ENCODE assay signal across 1 cellular context in the genomic region with DNA sequence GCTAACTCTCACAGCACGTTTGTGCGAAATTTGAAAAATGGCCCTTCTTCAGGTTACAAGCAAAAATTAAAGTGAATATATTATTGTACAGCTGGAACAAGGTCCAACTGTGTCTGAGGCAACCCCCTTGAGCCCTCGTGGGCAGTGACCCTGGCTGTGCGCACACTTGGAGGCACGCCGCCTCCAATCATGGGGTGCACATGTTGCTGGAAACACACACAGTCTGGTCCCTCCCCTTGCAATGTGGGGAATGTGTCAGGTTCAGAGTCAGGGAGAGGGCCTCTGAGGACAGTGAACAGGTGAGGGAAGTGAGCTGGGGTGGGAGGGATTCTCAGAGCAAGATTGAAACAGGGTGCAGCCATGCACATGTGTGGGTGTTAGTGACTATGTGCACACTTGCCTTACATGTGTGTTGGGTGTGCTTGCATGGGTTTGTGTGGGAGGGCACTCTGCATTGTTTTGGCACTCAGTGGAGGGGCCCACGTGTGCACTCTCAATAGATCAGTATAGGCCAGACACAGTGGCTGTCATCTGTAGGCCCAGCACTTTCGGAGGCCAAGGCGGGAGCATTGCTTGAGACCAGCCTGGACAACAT.
TF ChIP-seq lines count a peak whose summit lies in the region.

No MANE protein-coding gene starts in this region.

TF ChIP-seq in HepG2, 621 proteins besides CTCF, POLR2A, EP300 and RAD21 (continued from another document):
- TF ChIP-seq, protein P1, sequence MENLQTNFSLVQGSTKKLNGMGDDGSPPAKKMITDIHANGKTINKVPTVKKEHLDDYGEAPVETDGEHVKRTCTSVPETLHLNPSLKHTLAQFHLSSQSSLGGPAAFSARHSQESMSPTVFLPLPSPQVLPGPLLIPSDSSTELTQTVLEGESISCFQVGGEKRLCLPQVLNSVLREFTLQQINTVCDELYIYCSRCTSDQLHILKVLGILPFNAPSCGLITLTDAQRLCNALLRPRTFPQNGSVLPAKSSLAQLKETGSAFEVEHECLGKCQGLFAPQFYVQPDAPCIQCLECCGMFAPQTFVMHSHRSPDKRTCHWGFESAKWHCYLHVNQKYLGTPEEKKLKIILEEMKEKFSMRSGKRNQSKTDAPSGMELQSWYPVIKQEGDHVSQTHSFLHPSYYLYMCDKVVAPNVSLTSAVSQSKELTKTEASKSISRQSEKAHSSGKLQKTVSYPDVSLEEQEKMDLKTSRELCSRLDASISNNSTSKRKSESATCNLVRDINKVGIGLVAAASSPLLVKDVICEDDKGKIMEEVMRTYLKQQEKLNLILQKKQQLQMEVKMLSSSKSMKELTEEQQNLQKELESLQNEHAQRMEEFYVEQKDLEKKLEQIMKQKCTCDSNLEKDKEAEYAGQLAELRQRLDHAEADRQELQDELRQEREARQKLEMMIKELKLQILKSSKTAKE (CRISPR knock-in tag; IDR thresholded peaks at IDR 0.05; ENCODE audit: borderline replicate concordance), result 0 out of 2 replicates have a peak, but pooled peaks have one; percentile 46
- no peak for TF ChIP-seq HIVEP1 (CRISPR knock-in tag; IDR thresholded peaks at IDR 0.05)
- TF ChIP-seq, protein P2, sequence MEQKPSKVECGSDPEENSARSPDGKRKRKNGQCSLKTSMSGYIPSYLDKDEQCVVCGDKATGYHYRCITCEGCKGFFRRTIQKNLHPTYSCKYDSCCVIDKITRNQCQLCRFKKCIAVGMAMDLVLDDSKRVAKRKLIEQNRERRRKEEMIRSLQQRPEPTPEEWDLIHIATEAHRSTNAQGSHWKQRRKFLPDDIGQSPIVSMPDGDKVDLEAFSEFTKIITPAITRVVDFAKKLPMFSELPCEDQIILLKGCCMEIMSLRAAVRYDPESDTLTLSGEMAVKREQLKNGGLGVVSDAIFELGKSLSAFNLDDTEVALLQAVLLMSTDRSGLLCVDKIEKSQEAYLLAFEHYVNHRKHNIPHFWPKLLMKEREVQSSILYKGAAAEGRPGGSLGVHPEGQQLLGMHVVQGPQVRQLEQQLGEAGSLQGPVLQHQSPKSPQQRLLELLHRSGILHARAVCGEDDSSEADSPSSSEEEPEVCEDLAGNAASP (CRISPR knock-in tag; IDR thresholded peaks at IDR 0.05; ENCODE audit: borderline replicate concordance), result peak; percentile 87; the same call in 1 of the 2 replicates
- TF ChIP-seq NFATC3 (CRISPR knock-in tag; IDR thresholded peaks at IDR 0.05), result no peak
- TF ChIP-seq, protein P3, sequence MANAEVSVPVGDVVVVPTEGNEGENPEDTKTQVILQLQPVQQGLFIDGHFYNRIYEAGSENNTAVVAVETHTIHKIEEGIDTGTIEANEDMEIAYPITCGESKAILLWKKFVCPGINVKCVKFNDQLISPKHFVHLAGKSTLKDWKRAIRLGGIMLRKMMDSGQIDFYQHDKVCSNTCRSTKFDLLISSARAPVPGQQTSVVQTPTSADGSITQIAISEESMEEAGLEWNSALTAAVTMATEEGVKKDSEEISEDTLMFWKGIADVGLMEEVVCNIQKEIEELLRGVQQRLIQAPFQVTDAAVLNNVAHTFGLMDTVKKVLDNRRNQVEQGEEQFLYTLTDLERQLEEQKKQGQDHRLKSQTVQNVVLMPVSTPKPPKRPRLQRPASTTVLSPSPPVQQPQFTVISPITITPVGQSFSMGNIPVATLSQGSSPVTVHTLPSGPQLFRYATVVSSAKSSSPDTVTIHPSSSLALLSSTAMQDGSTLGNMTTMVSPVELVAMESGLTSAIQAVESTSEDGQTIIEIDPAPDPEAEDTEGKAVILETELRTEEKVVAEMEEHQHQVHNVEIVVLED (CRISPR knock-in tag; IDR thresholded peaks at IDR 0.05; ENCODE audit: borderline replicate concordance), result no peak
- TF ChIP-seq SRSF4 (IDR thresholded peaks at IDR 0.05; ENCODE audit: low read depth, low read length, poor library complexity, severe bottlenecking), result no peak
- TF ChIP-seq SAP130 (CRISPR knock-in tag; IDR thresholded peaks at IDR 0.05; ENCODE audit: low read depth), result peak; percentile 41; the same call in 1 of the 2 replicates
- 0 out of 2 replicates have a peak, but pooled peaks have one; percentile 23 for TF ChIP-seq ZNF83 (CRISPR knock-in tag; IDR thresholded peaks at IDR 0.05; ENCODE audit: borderline replicate concordance)
- no peak for TF ChIP-seq MIER3 (CRISPR knock-in tag; IDR thresholded peaks at IDR 0.05; ENCODE audit: borderline replicate concordance)
- TF ChIP-seq, protein P4, sequence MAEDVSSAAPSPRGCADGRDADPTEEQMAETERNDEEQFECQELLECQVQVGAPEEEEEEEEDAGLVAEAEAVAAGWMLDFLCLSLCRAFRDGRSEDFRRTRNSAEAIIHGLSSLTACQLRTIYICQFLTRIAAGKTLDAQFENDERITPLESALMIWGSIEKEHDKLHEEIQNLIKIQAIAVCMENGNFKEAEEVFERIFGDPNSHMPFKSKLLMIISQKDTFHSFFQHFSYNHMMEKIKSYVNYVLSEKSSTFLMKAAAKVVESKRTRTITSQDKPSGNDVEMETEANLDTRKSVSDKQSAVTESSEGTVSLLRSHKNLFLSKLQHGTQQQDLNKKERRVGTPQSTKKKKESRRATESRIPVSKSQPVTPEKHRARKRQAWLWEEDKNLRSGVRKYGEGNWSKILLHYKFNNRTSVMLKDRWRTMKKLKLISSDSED (CRISPR knock-in tag; IDR thresholded peaks at IDR 0.05), result no peak
- TF ChIP-seq NAIF1 (CRISPR knock-in tag; IDR thresholded peaks at IDR 0.05; ENCODE audit: borderline replicate concordance), result no peak
- TF ChIP-seq ZNF296 (CRISPR knock-in tag; conservative IDR thresholded peaks at IDR 0.05), result no peak
- TF ChIP-seq NFIC (IDR thresholded peaks at IDR 0.05; ENCODE audit: low read length), result no peak
TF ChIP-seq in HepG2: peak in this region for 15.
